Comparison of ENCODE assay signal across 20 cellular contexts in genomic region chr1:11977625-11978024, GRCh38. TPM values are rescaled to one million over a fixed set of nuclear protein-coding genes. Genes with fewer than 3 reads are reported as not detected.
DNase-seq lines count a peak whose midpoint lies in the region; ATAC-seq and TF ChIP-seq lines count a peak whose summit lies in the region.
"Had no signal": no experiment of that assay in that cellular context is flagged by ENCODE, and none has a peak within 500 bp of the region (broad histone marks: within the 10 kb centered on the region; RNA-seq: fewer than 3 reads in every experiment).

No MANE protein-coding gene starts in this region.

- H3K9me3 Mint-ChIP-seq in CD14-positive monocyte: peaks cover 0 to 2% (median 0%) of the 10 kb centered on the region in 7 donors
- H3K9me3 Mint-ChIP-seq: activated T-helper 2 cell treated with anti-CD3 and anti-CD28 coated beads, Interferon-gamma antibody, Interleukin-2, Interleukin-4, amounts not matched to agents 10 μg/mL and 5 μg/mL and 100 μg/mL, durations not matched to agents 14 hours and 24 hours and 36 hours; mesothelial cell of epicardium had no signal

- H3K4me1 Mint-ChIP-seq in CD14-positive monocyte: peaks cover 43% of the 10 kb centered on the region

- H3K4me3 Mint-ChIP-seq in CD14-positive monocyte: peak overlapping the region in 1 of 2 donors; percentile 26
- H3K4me3 Mint-ChIP-seq: mesothelial cell of epicardium had no signal

- H3K4me3 ChIP-seq in SK-N-MC (peak overlapping the region; percentile 49), fibroblast of mammary gland (ENCODE audit: control insufficient read depth, low read depth, low read length) (no peak overlapping the region)
- H3K4me3 ChIP-seq: gastroesophageal sphincter, transverse colon had no signal

- peaks cover 32 to 43% of the 10 kb centered on the region in 2 donors for H3K36me3 Mint-ChIP-seq in CD14-positive monocyte

- no peak for DNase-seq in CD14-positive monocyte (ENCODE audit: low spot score)
- peak; percentile 57 for DNase-seq in SK-N-MC (ENCODE audit: low read depth, low spot score)
- DNase-seq in fibroblast of mammary gland (ENCODE audit: low read depth): peak; percentile 66
- DNase-seq in NCI-H1048 (lab: John Stamatoyannopoulos, UW): no peak
- DNase-seq in NCI-H1105 treated with DMSO at 0.1 percent for 48 hours (lab: John Stamatoyannopoulos, UW): no peak
- DNase-seq in RKO (ENCODE audit: low spot score): no peak
- DNase-seq: ACHN; GF-D8; left cardiac atrium; NCI-H1436; NCI-H69; retina; stimulated activated naive CD8-positive, alpha-beta T cell treated with anti-CD3 and anti-CD28 coated beads, Interleukin-15, Interleukin-2, amounts not matched to agents 100 U/mL and 50 U/mL, for 24 hours; T1000; transverse colon had no signal

- ATAC-seq in GM21447 (IDR thresholded peaks at IDR 0.05; ENCODE audit: unreplicated experiment): no peak
- ATAC-seq: gastroesophageal sphincter; left cardiac atrium; stimulated activated naive CD8-positive, alpha-beta T cell treated with anti-CD3 and anti-CD28 coated beads, Interleukin-15, Interleukin-2, amounts not matched to agents 100 U/mL and 50 U/mL, for 24 hours had no signal

- intact Hi-C loops in CD14-positive monocyte (cut with micrococcal nuclease): loop anchor here (5.0 kb wide), 2 partner anchors 45 to 70 kb away; partner anchors contain the start of gene PLOD1 (in 1 of the 2)

- peaks cover 10% of the 10 kb centered on the region for H3K36me3 ChIP-seq in SK-N-MC (ENCODE audit: insufficient read depth, low read length)

- H3K27ac Mint-ChIP-seq in CD14-positive monocyte: peak overlapping the region in 4 of 7 donors; percentile 56 to 81 (median 76)
- H3K27ac Mint-ChIP-seq: activated T-helper 2 cell treated with anti-CD3 and anti-CD28 coated beads, Interferon-gamma antibody, Interleukin-2, Interleukin-4, amounts not matched to agents 10 μg/mL and 5 μg/mL and 100 μg/mL, durations not matched to agents 14 hours and 24 hours and 36 hours; mesothelial cell of epicardium had no signal

- H3K9ac ChIP-seq in SK-N-MC (ENCODE audit: insufficient read length): no peak overlapping the region

- peaks cover 0 to 1% (median 0%) of the 10 kb centered on the region in 3 donors for H3K27me3 Mint-ChIP-seq in CD14-positive monocyte (ENCODE audit: low read depth in 3 of 3)

- H3K27ac ChIP-seq in 22Rv1: peak overlapping the region; percentile 96; the same call in 1 of the 2 replicates
- peak overlapping the region; percentile 92 for H3K27ac ChIP-seq in SK-N-MC

- H3K9me3 ChIP-seq in SK-N-MC (ENCODE audit: low read depth, low read length): no peaks in the 10 kb centered on the region
- H3K9me3 ChIP-seq: gastroesophageal sphincter, transverse colon had no signal

- no peak for TF ChIP-seq CTCF in 22Rv1 (IDR thresholded peaks at IDR 0.05)
- TF ChIP-seq CTCF in CD14-positive monocyte (IDR thresholded peaks at IDR 0.05): no peak
- TF ChIP-seq CTCF in fibroblast of mammary gland (conservative IDR thresholded peaks at IDR 0.05; ENCODE audit: control insufficient read depth, insufficient read depth, low read depth, low read length): no peak

RNA-seq across cellular contexts. Expression of gene MFN2, which starts 2.6 kb away (rescaled TPM):
- 10 to 100 TPM; 26.3 to 30.3 TPM for polyA plus RNA-seq in CD14-positive monocyte

RNA-seq across cellular contexts. Expression of gene MIIP, which starts 41.7 kb away (rescaled TPM):
- polyA plus RNA-seq in CD14-positive monocyte: 10 to 100 TPM; 45.9 to 56.4 TPM

RNA-seq across cellular contexts. Expression of gene PLOD1, which starts 43.1 kb away (rescaled TPM):
- 10 to 100 TPM; 44.5 to 53.1 TPM for polyA plus RNA-seq in CD14-positive monocyte

RNA-seq across cellular contexts. Expression of gene KIAA2013, which starts 51.4 kb away (rescaled TPM):
- 10 to 100 TPM; 31.7 to 74.0 TPM for polyA plus RNA-seq in CD14-positive monocyte

Comparison
In these comparisons a context has a peak if more than half of its experiments do, and no peak if none do; other contexts are left out.
1. DNase-seq: peak in SK-N-MC (single experiment) and fibroblast of mammary gland (single experiment); none in CD14-positive monocyte (single experiment), NCI-H1048 (single experiment), NCI-H1105 treated with DMSO at 0.1 percent for 48 hours (single experiment) and RKO (single experiment).